In the genomic region with DNA sequence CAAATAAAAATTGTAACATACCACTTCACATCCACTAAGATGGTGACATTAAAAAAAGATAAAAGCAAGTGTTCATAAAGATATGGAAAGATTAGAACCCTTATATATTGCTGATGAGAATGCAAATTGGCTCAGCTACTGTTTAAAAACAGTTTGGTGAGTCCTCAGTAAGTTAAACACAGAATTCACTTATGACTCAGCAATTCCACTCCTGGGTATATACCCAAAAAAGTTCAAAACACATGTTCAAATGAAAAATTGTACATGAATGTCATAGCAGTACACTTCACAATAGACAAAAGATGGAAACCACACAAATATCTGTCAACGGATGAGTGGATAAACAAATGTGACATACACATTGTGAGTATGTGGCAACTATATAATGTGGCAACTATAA, we compare ENCODE assay signal across 4 cellular contexts.
TF ChIP-seq lines count a peak whose summit lies in the region.

No MANE protein-coding gene starts in this region.

TF ChIP-seq in A549, 52 proteins besides CTCF, POLR2A, EP300 and RAD21:
- no peak for TF ChIP-seq RARB (CRISPR knock-in tag; IDR thresholded peaks at IDR 0.05)
- peak; percentile 53 for TF ChIP-seq MAFK (IDR thresholded peaks at IDR 0.05; ENCODE audit: partially characterized antibody)

TF ChIP-seq in IMR-90, 13 proteins besides CTCF, POLR2A, EP300 and RAD21:
- no peak for TF ChIP-seq RCOR1 (IDR thresholded peaks at IDR 0.05; ENCODE audit: insufficient replicate concordance, low read length)
- peak; percentile 51; the same call in 1 of the 2 replicates for TF ChIP-seq NFE2L2 (IDR thresholded peaks at IDR 0.05; ENCODE audit: low read depth, low read length)
- TF ChIP-seq CEBPB (IDR thresholded peaks at IDR 0.05; ENCODE audit: low read depth, low read length): no peak
- no peak for TF ChIP-seq MXI1 (IDR thresholded peaks at IDR 0.05; ENCODE audit: borderline replicate concordance, low read depth, low read length)
- TF ChIP-seq MAFK (IDR thresholded peaks at IDR 0.05; ENCODE audit: low read depth, low read length): no peak
- TF ChIP-seq, protein P1, sequence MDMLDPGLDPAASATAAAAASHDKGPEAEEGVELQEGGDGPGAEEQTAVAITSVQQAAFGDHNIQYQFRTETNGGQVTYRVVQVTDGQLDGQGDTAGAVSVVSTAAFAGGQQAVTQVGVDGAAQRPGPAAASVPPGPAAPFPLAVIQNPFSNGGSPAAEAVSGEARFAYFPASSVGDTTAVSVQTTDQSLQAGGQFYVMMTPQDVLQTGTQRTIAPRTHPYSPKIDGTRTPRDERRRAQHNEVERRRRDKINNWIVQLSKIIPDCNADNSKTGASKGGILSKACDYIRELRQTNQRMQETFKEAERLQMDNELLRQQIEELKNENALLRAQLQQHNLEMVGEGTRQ (IDR thresholded peaks at IDR 0.05; ENCODE audit: low read depth, low read length): no peak

TF ChIP-seq in K562, 482 proteins besides CTCF, POLR2A, EP300 and RAD21:
- peak; percentile 94 for TF ChIP-seq ZNF316 (IDR thresholded peaks at IDR 0.05)
- TF ChIP-seq SMARCA4 (IDR thresholded peaks at IDR 0.05): peak; percentile 44
- TF ChIP-seq, protein P2, sequence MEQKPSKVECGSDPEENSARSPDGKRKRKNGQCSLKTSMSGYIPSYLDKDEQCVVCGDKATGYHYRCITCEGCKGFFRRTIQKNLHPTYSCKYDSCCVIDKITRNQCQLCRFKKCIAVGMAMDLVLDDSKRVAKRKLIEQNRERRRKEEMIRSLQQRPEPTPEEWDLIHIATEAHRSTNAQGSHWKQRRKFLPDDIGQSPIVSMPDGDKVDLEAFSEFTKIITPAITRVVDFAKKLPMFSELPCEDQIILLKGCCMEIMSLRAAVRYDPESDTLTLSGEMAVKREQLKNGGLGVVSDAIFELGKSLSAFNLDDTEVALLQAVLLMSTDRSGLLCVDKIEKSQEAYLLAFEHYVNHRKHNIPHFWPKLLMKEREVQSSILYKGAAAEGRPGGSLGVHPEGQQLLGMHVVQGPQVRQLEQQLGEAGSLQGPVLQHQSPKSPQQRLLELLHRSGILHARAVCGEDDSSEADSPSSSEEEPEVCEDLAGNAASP (IDR thresholded peaks at IDR 0.05): no peak
- TF ChIP-seq TAF1 (IDR thresholded peaks at IDR 0.05; ENCODE audit: control insufficient read depth, extremely low read depth, insufficient read depth, low read length, severe bottlenecking): no peak
- 0 out of 2 replicates have a peak, but pooled peaks have one; percentile 14 for TF ChIP-seq FOSL1 (tag; conservative IDR thresholded peaks at IDR 0.05)
- TF ChIP-seq C11orf30 (IDR thresholded peaks at IDR 0.05; ENCODE audit: low read depth): peak; percentile 91
- TF ChIP-seq DPF2 (IDR thresholded peaks at IDR 0.05): 0 out of 2 replicates have a peak, but pooled peaks have one; percentile 23
- TF ChIP-seq NFE2L1 (tag; IDR thresholded peaks at IDR 0.05; ENCODE audit: borderline replicate concordance, low read depth): peak; percentile 87
- TF ChIP-seq ZNF143 (CRISPR knock-in tag; IDR thresholded peaks at IDR 0.05): no peak
- TF ChIP-seq MAFF (IDR thresholded peaks at IDR 0.05; ENCODE audit: low read length): peak; percentile 86
- peak; percentile 95 for TF ChIP-seq MAFG (tag; conservative IDR thresholded peaks at IDR 0.05)
- TF ChIP-seq TRIM28 (IDR thresholded peaks at IDR 0.05): no peak
- TF ChIP-seq ZNF766 (CRISPR knock-in tag; conservative IDR thresholded peaks at IDR 0.05): no peak
- no peak for TF ChIP-seq SMAD3 (CRISPR knock-in tag; conservative IDR thresholded peaks at IDR 0.05)
- peak; percentile 75; the same call in 1 of the 2 replicates for TF ChIP-seq BACH1 (tag; IDR thresholded peaks at IDR 0.05)
- TF ChIP-seq MAFK (IDR thresholded peaks at IDR 0.05; ENCODE audit: low read length): peak; percentile 82; the same call in 1 of the 2 replicates
- TF ChIP-seq NFE2 (IDR thresholded peaks at IDR 0.05; ENCODE audit: low read depth): peak; percentile 91
- TF ChIP-seq SREBF1 (IDR thresholded peaks at IDR 0.05; ENCODE audit: borderline replicate concordance, low read depth, low read length): no peak
- no peak for TF ChIP-seq ESRRA (IDR thresholded peaks at IDR 0.05; ENCODE audit: borderline replicate concordance, low read depth)
TF ChIP-seq in K562: peak in this region for 11.

TF ChIP-seq in GM12891, 5 proteins besides CTCF, POLR2A, EP300 and RAD21:
- TF ChIP-seq POLR2AphosphoS5 (IDR thresholded peaks at IDR 0.05; ENCODE audit: low read depth, low read length): no peak
- no peak for TF ChIP-seq TAF1 (IDR thresholded peaks at IDR 0.05; ENCODE audit: low read depth, low read length)
- TF ChIP-seq POU2F2 (IDR thresholded peaks at IDR 0.05; ENCODE audit: low read depth, low read length): no peak
- no peak for TF ChIP-seq PAX5 (IDR thresholded peaks at IDR 0.05; ENCODE audit: insufficient read depth, low read length, severe bottlenecking)
- TF ChIP-seq SPI1 (IDR thresholded peaks at IDR 0.05; ENCODE audit: low read depth, low read length): no peak
TF ChIP-seq in GM12891: peak in this region for 0.
